Comparison of ENCODE assay signal across 14 cellular contexts in genomic region chr1:151960780-151961513, GRCh38.
"Had no signal": no experiment of that assay in that cellular context is flagged by ENCODE, and none has a peak within 500 bp of the region (broad histone marks: within the 10 kb centered on the region; RNA-seq: fewer than 3 reads in every experiment).

No MANE protein-coding gene starts in this region.

- H3K9me3 ChIP-seq: neutrophil, right atrium auricular region had no signal

- H3K4me1 ChIP-seq: right atrium auricular region had no signal

- H3K27ac ChIP-seq: neutrophil had no signal

- H3K36me3 ChIP-seq: neutrophil, right atrium auricular region had no signal

- H3K4me1 Mint-ChIP-seq: activated B cell treated with CpG ODN at 0.5 μM for 24 hours had no signal

- H3K27ac Mint-ChIP-seq: activated B cell treated with CpG ODN at 0.5 μM for 24 hours; endodermal cell; T-helper 1 cell treated with Interleukin-12 subunit alpha and Interleukin-12 subunit beta and Interleukin-4 antibody, amounts not matched to agents 30 μg/mL and 1 μg/mL, for 36 hours; type B pancreatic cell had no signal

- H3K27me3 ChIP-seq: neutrophil, right atrium auricular region had no signal

- DNase-seq: activated B cell treated with CpG ODN at 0.5 μM for 24 hours; activated CD4-positive, alpha-beta T cell treated with anti-CD3 and anti-CD28 coated beads for 48 hours; activated naive CD4-positive, alpha-beta T cell; anterior cingulate cortex; endodermal cell; islet precursor cell; naive thymus-derived CD8-positive, alpha-beta T cell; stimulated activated CD4-positive, alpha-beta T cell treated with anti-CD3 and anti-CD28 coated beads, Interleukin-15, amount 100 ng/mL, for 24 hours; stimulated activated CD4-positive, alpha-beta T cell treated with anti-CD3 and anti-CD28 coated beads, Interleukin-4, amount 100 ng/mL, for 1 hour; stimulated activated naive CD4-positive, alpha-beta T cell treated with Interleukin-2 at 50 U/mL for 16 hours had no signal

- H3K9me3 Mint-ChIP-seq: activated B cell treated with CpG ODN at 0.5 μM for 24 hours; endodermal cell; naive thymus-derived CD8-positive, alpha-beta T cell; T-helper 1 cell treated with Interleukin-12 subunit alpha and Interleukin-12 subunit beta and Interleukin-4 antibody, amounts not matched to agents 30 μg/mL and 1 μg/mL, for 36 hours; type B pancreatic cell had no signal

- H3K4me3 Mint-ChIP-seq: activated B cell treated with CpG ODN at 0.5 μM for 24 hours; endodermal cell; naive thymus-derived CD8-positive, alpha-beta T cell; T-helper 1 cell treated with Interleukin-12 subunit alpha and Interleukin-12 subunit beta and Interleukin-4 antibody, amounts not matched to agents 30 μg/mL and 1 μg/mL, for 36 hours; type B pancreatic cell had no signal

- ATAC-seq: naive thymus-derived CD8-positive, alpha-beta T cell had no signal

- H3K4me3 ChIP-seq: right atrium auricular region had no signal

- H3K36me3 Mint-ChIP-seq: naive thymus-derived CD8-positive, alpha-beta T cell; type B pancreatic cell had no signal
